In the genomic region with DNA sequence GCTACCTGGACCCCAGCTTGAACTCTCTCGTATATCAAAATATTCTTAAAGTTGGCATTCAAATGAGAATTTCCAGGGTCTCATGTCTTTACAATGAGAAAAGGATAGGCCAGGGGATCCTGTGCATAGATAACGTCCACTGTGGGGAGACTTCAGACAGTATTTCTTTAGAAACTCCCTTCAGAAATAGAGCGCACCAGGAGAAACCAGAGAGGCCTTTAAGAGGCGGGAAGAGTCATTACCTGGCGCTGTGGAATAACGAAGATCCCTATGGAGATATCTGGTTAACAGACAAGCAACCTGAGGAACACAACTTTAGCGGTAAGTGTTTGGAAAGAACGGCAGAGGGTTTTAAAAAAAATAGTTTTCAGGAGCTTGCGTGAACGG, we compare ENCODE assay signal across 1 cellular context.
TF ChIP-seq lines count a peak whose summit lies in the region.

No MANE protein-coding gene starts in this region.

TF ChIP-seq in GM23338, 12 proteins besides CTCF, POLR2A, EP300 and RAD21 (continued from another document):
- no peak for TF ChIP-seq ZNF331 (CRISPR knock-in tag; IDR thresholded peaks at IDR 0.05; ENCODE audit: low read depth)
